ENCODE assay signal across 13 cellular contexts in genomic region chr12:48780381-48781025, GRCh38. TPM values are rescaled to one million over a fixed set of nuclear protein-coding genes. Genes with fewer than 3 reads are reported as not detected.
A peak's percentile ranks its signal among the peaks of the same experiment; 100 is the strongest.
DNase-seq lines count a peak whose midpoint lies in the region; ATAC-seq and TF ChIP-seq lines count a peak whose summit lies in the region.
"Had no signal": no experiment of that assay in that cellular context is flagged by ENCODE, and none has a peak within 500 bp of the region (broad histone marks: within the 10 kb centered on the region; RNA-seq: fewer than 3 reads in every experiment).

No MANE protein-coding gene starts in this region.

- H3K36me3 ChIP-seq in esophagus muscularis mucosa, result peaks cover 0 to 46% (median 43%) of the 10 kb centered on the region in 4 donors
- peaks cover 5% of the 10 kb centered on the region for H3K36me3 ChIP-seq in mucosa of stomach (ENCODE audit: control insufficient read depth, insufficient read depth, low read length)
- H3K36me3 ChIP-seq in thyroid gland, result peaks cover 1 to 10% of the 10 kb centered on the region in 2 donors

- intact Hi-C loops in esophagus muscularis mucosa (cut with DNase I) (no loop called here), thyroid gland (cut with DNase I) (no loop called here)

- peak; percentile 11 for DNase-seq in NCI-H69 (lab: John Stamatoyannopoulos, UW)
- DNase-seq in esophagus muscularis mucosa (ENCODE audit: extremely low spot score), result no peak
- no peak for DNase-seq in thyroid gland
- no peak for DNase-seq in inferior parietal cortex (ENCODE audit: extremely low spot score)
- no peak for DNase-seq in T-helper 2 cell
- DNase-seq in activated T-cell treated with anti-CD3 and anti-CD28 coated beads for 4 hours, result no peak
- DNase-seq: activated gamma-delta T cell treated with Interleukin-2 at 50 U/mL for 16 hours; CD4-positive, CD25-positive, alpha-beta regulatory T cell; endodermal cell; NCI-H2171 treated with DMSO at 0.1 percent for 48 hours; stimulated activated CD4-positive, alpha-beta T cell treated with anti-CD3 and anti-CD28 coated beads, Interleukin-12 subunit alpha, Interleukin-12 subunit beta, amount 100 ng/mL, for 4 hours had no signal

- H3K9me3 ChIP-seq in esophagus muscularis mucosa (no peaks in the 10 kb centered on the region), mucosa of stomach (ENCODE audit: control insufficient read depth, low read length) (no peaks in the 10 kb centered on the region), thyroid gland (no peaks in the 10 kb centered on the region)

- TF ChIP-seq CTCF in esophagus muscularis mucosa (IDR thresholded peaks at IDR 0.05) (no peak), thyroid gland (IDR thresholded peaks at IDR 0.05) (no peak)

- WGBS in esophagus muscularis mucosa, result 73% methylated on average over 7 of the region's 11 CpGs
- WGBS in thyroid gland, 2 donors, result 70 to 77% methylated on average over 9 to 10 of the region's 11 CpGs

- H3K27ac ChIP-seq in esophagus muscularis mucosa (replicated peaks in 1 of 4) (peak overlapping the region; percentile 37 to 52 (median 42)), thyroid gland (peak overlapping the region; percentile 15 to 24 (median 17))

- no peaks in the 10 kb centered on the region for H3K27me3 ChIP-seq in esophagus muscularis mucosa
- no peaks in the 10 kb centered on the region for H3K27me3 ChIP-seq in mucosa of stomach (ENCODE audit: control insufficient read depth, insufficient read depth, low read length)
- no peaks in the 10 kb centered on the region for H3K27me3 ChIP-seq in thyroid gland

- peaks cover 33 to 78% (median 36%) of the 10 kb centered on the region in 4 donors for H3K4me1 ChIP-seq in esophagus muscularis mucosa
- peaks cover 36% of the 10 kb centered on the region for H3K4me1 ChIP-seq in mucosa of stomach (ENCODE audit: control insufficient read depth, insufficient read depth, low read length)
- H3K4me1 ChIP-seq in thyroid gland, result peaks cover 9 to 23% of the 10 kb centered on the region in 2 donors

- TF ChIP-seq POLR2A in esophagus muscularis mucosa (IDR thresholded peaks at IDR 0.05; ENCODE audit: low read depth), result no peak
- no peak for TF ChIP-seq POLR2A in thyroid gland (IDR thresholded peaks at IDR 0.05)

- ATAC-seq in GM18511 (IDR thresholded peaks at IDR 0.05; ENCODE audit: unreplicated experiment), result no peak

- H3K4me3 ChIP-seq in esophagus muscularis mucosa (no peak overlapping the region), mucosa of stomach (ENCODE audit: low read length) (no peak overlapping the region), thyroid gland (replicated peaks in 1 of 3) (no peak overlapping the region)

- no peak for TF ChIP-seq EP300 in esophagus muscularis mucosa (IDR thresholded peaks at IDR 0.05)

- peak overlapping the region; percentile 43 for H3K9ac ChIP-seq in mucosa of stomach (ENCODE audit: low read length)

RNA-seq across cellular contexts. Expression of gene ADCY6, which starts 8.4 kb away (rescaled TPM):
- total RNA-seq in esophagus muscularis mucosa (10 to 100 TPM; 17.9 to 35.5 (median 24.0) TPM), thyroid gland (10 to 100 TPM; 23.6 to 45.5 (median 30.3) TPM)

RNA-seq across cellular contexts. Expression of gene CACNB3, which starts 37.8 kb away (rescaled TPM):
- total RNA-seq in esophagus muscularis mucosa, result 10 to 100 TPM; 11.6 to 41.0 (median 28.4) TPM
- 10 to 100 TPM in 3 of 4 donors, 1 to 10 TPM in 1; 7.1 to 16.4 (median 13.1) TPM for total RNA-seq in thyroid gland
